Comparison of ENCODE assay signal across 8 cellular contexts in the genomic region with DNA sequence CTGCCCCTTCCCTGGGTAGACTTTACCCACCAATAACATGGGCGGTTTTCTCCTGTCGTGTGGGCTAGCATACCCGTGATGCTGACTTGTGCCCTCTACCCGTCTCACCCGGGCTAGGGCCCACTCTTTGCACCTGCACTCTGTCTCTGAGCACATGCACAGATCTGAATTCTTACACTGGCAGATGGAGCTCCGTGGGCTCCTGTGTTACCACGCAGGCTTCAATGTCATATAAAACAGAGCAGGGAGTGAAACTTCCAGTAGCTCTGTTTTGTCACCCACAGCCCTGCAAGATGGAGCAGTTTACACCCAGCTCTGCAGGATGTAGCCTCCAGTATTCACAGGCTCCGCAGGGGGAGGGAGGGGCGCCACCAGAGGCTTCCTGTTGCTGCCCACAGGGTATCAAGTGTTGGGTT. TPM values are rescaled to one million over a fixed set of nuclear protein-coding genes. Genes with fewer than 3 reads are reported as not detected.
A peak's percentile ranks its signal among the peaks of the same experiment; 100 is the strongest.
DNase-seq lines count a peak whose midpoint lies in the region; ATAC-seq and TF ChIP-seq lines count a peak whose summit lies in the region.

No MANE protein-coding gene starts in this region.

- H3K9me3 ChIP-seq in HEK293 (ENCODE audit: control insufficient read depth, insufficient read depth, low read depth, low read length) = no peaks in the 10 kb centered on the region
- no peaks in the 10 kb centered on the region for H3K9me3 ChIP-seq in spleen
- no peaks in the 10 kb centered on the region for H3K9me3 ChIP-seq in gastrocnemius medialis

- in situ Hi-C loops in gastrocnemius medialis (cut with MboI; ENCODE audit: low sequenced_read_pairs in 4 of 4) = no loop called here

- H3K4me1 Mint-ChIP-seq in dendritic cell treated with granulocyte-macrophage colony-stimulating factor and Interleukin-4, amounts not matched to agents 40 ng/mL and 50 ng/mL, for 4 days (ENCODE audit: low read depth) = peaks cover 86% of the 10 kb centered on the region

- H3K36me3 ChIP-seq in HEK293 (ENCODE audit: control insufficient read depth in 2 of 2, insufficient read depth in 1 of 2, low read length in 2 of 2) = peaks cover 0 to 22% of the 10 kb centered on the region in 2 experiments; a peak in 1 of 3 replicates
- H3K36me3 ChIP-seq in spleen = peaks cover 0 to 24% (median 0%) of the 10 kb centered on the region in 6 donors
- no peaks in the 10 kb centered on the region for H3K36me3 ChIP-seq in gastrocnemius medialis

- H3K27me3 Mint-ChIP-seq in dendritic cell treated with granulocyte-macrophage colony-stimulating factor and Interleukin-4, amounts not matched to agents 40 ng/mL and 50 ng/mL, for 4 days = no peaks in the 10 kb centered on the region

- peaks cover 54% of the 10 kb centered on the region for H3K36me3 Mint-ChIP-seq in dendritic cell treated with granulocyte-macrophage colony-stimulating factor and Interleukin-4, amounts not matched to agents 40 ng/mL and 50 ng/mL, for 4 days (ENCODE audit: low read depth)

- CTCF ChIA-PET in HEK293 (lab: Yijun Ruan, JAX) = interaction anchor here (0.6 to 10.0 kb wide), 9 partner anchors 9 to 1096 kb away, joined by 3 to 98 read pairs (median 5); no protein-coding TSS in a partner anchor

- TF ChIP-seq CTCF in HEK293 (tag by site-specific recombination; IDR thresholded peaks at IDR 0.05) (no peak), spleen (IDR thresholded peaks at IDR 0.05 in 8 of 11, conservative IDR thresholded peaks at IDR 0.05 in 3 of 11) (no peak), gastrocnemius medialis (IDR thresholded peaks at IDR 0.05 in 4 of 5, conservative IDR thresholded peaks at IDR 0.05 in 1 of 5) (no peak)

- H3K27ac ChIP-seq in HEK293 (ENCODE audit: extremely low read depth, low read depth, low read length) (no peak overlapping the region), spleen (peak overlapping the region; percentile 41 to 92 (median 80)), gastrocnemius medialis (peak overlapping the region in 1 of 4 donors; percentile 60), substantia nigra (ENCODE audit: low read depth, low read length, poor library complexity, severe bottlenecking) (no peak overlapping the region)

- no peaks in the 10 kb centered on the region for H3K9me3 Mint-ChIP-seq in dendritic cell treated with granulocyte-macrophage colony-stimulating factor and Interleukin-4, amounts not matched to agents 40 ng/mL and 50 ng/mL, for 4 days

- intact Hi-C loops in dendritic cell treated with granulocyte-macrophage colony-stimulating factor and Interleukin-4, amounts not matched to agents 40 ng/mL and 50 ng/mL, for 4 days (cut with micrococcal nuclease) = no loop called here
- intact Hi-C loops in spleen (cut with DNase I; ENCODE audit: low total_unique reads) = no loop called here
- intact Hi-C loops in gastrocnemius medialis (cut with DNase I; ENCODE audit: low total_unique reads) = loop anchor here (10.0 kb wide), 1 partner anchor 224 kb away; a partner anchor contains a TSS

- WGBS in spleen, 5 donors = 8 to 16% (median 13%) methylated on average over 9 of the region's 9 CpGs

- peak; percentile 58 for DNase-seq in UCSD-AML1 (lab: John Stamatoyannopoulos, UW; ENCODE audit: unreplicated experiment)
- peak; percentile 89 for DNase-seq in spleen
- no peak for DNase-seq in gastrocnemius medialis
- DNase-seq in hippocampal formation (lab: John Stamatoyannopoulos, UW) = no peak
- no peak for DNase-seq in substantia nigra (lab: John Stamatoyannopoulos, UW)

- ATAC-seq in gastrocnemius medialis (no peak), GM19452 (IDR thresholded peaks at IDR 0.05; ENCODE audit: unreplicated experiment) (no peak)

- POLR2A ChIA-PET in HEK293 (lab: Yijun Ruan, JAX) = interaction anchor here (0.8 kb wide), 1 partner anchor 107 kb away, joined by 3 read pairs; no protein-coding TSS in a partner anchor

- H3K4me1 ChIP-seq in HEK293 (ENCODE audit: control insufficient read depth, insufficient read depth, low read length) (no peaks in the 10 kb centered on the region; the same call in 1 of the 2 replicates), spleen (peaks cover 54 to 95% (median 88%) of the 10 kb centered on the region in 6 donors), gastrocnemius medialis (peaks cover 23 to 37% of the 10 kb centered on the region in 2 donors)

- peak overlapping the region; percentile 71 for H3K4me3 Mint-ChIP-seq in dendritic cell treated with granulocyte-macrophage colony-stimulating factor and Interleukin-4, amounts not matched to agents 40 ng/mL and 50 ng/mL, for 4 days

- peak overlapping the region; percentile 38 for H3K27ac Mint-ChIP-seq in dendritic cell treated with granulocyte-macrophage colony-stimulating factor and Interleukin-4, amounts not matched to agents 40 ng/mL and 50 ng/mL, for 4 days

- no peak for TF ChIP-seq POLR2A in spleen (IDR thresholded peaks at IDR 0.05)
- no peak for TF ChIP-seq POLR2A in gastrocnemius medialis (IDR thresholded peaks at IDR 0.05)

- H3K27me3 ChIP-seq in spleen (replicated peaks in 1 of 7) (no peaks in the 10 kb centered on the region), gastrocnemius medialis (no peaks in the 10 kb centered on the region)

- H3K4me3 ChIP-seq in HEK293 (ENCODE audit: low read depth, low read length) (no peak overlapping the region; the same call in 1 of the 2 replicates), spleen (peak overlapping the region; percentile 66 to 96 (median 78)), gastrocnemius medialis (peak overlapping the region in 1 of 4 donors; percentile 81)

TF ChIP-seq in HEK293, 187 proteins besides CTCF, POLR2A, EP300 and RAD21:
- 0 out of 2 replicates have a peak, but pooled peaks have one; percentile 41 for TF ChIP-seq SCRT2 (tag by site-specific recombination; IDR thresholded peaks at IDR 0.05)
- peak; percentile 60 for TF ChIP-seq ZIC2 (tag by site-specific recombination; IDR thresholded peaks at IDR 0.05)
- TF ChIP-seq ZFP37 (tag by site-specific recombination; IDR thresholded peaks at IDR 0.05) = no peak

RNA-seq across cellular contexts. Expression of a gene that starts 1.7 kb away (rescaled TPM):
- total RNA-seq in spleen (100 to 1,000 TPM in 5 of 7 donors, 10 to 100 TPM in 2; 86.0 to 136 (median 106) TPM), gastrocnemius medialis (100 to 1,000 TPM; 127 to 155 (median 131) TPM)
- polyA plus RNA-seq in spleen = 10 to 100 TPM; 44.2 to 89.0 (median 60.9) TPM

RNA-seq across cellular contexts. Expression of a gene that starts 32.5 kb away (rescaled TPM):
- total RNA-seq in spleen = 10 to 100 TPM; 22.6 to 52.8 (median 36.8) TPM
- 10 to 100 TPM; 16.2 to 26.6 (median 22.3) TPM for polyA plus RNA-seq in spleen
- 1 to 10 TPM in 2 of 4 donors, not detected in 2; 1.6 to 1.9 TPM for total RNA-seq in gastrocnemius medialis

RNA-seq across cellular contexts. Expression of a gene that starts 42.6 kb away (rescaled TPM):
- 10 to 100 TPM in 3 of 7 donors, 1 to 10 TPM in 4; 2.3 to 34.1 (median 8.5) TPM for total RNA-seq in spleen
- polyA plus RNA-seq in spleen = 1 to 10 TPM in 1 of 3 donors, under 1 TPM in 2; 0.06 to 2.0 (median 0.20) TPM
- not detected for total RNA-seq in gastrocnemius medialis

Comparison
In these comparisons a context has a peak if more than half of its experiments do, and no peak if none do; other contexts are left out.
1. H3K27ac ChIP-seq: peak in spleen (8 of 8); none in HEK293 (single experiment) and substantia nigra (single experiment).
2. DNase-seq: peak in UCSD-AML1 (single experiment) and spleen (single experiment); none in gastrocnemius medialis (0 of 2), hippocampal formation (0 of 2) and substantia nigra (0 of 49).
3. RNA of a gene that starts 32.5 kb away (total RNA-seq): 22.6 to 52.8 TPM in spleen; 1.6 to 1.9 TPM in gastrocnemius medialis; every median in the first group is over 4 times any median in the second.